22 cellular contexts compared by ENCODE assay signal in genomic region chr14:88547386-88547780, GRCh38.
"Had no signal": no experiment of that assay in that cellular context is flagged by ENCODE, and none has a peak within 500 bp of the region (broad histone marks: within the 10 kb centered on the region; RNA-seq: fewer than 3 reads in every experiment).

No MANE protein-coding gene starts in this region.

- H3K27ac Mint-ChIP-seq: dendritic cell treated with granulocyte-macrophage colony-stimulating factor and Interleukin-4, amounts not matched to agents 40 ng/mL and 50 ng/mL, for 4 days; effector memory CD8-positive, alpha-beta T cell; naive thymus-derived CD4-positive, alpha-beta T cell; stimulated activated memory B cell treated with anti-CD40 and anti-IgM and Interleukin-4, amounts not matched to agents 10 μg/mL and 1 μg/mL and 100 μg/mL, for 72 hours; stimulated activated naive CD8-positive, alpha-beta T cell treated with anti-CD3 and anti-CD28 coated beads, Interleukin-15, Interleukin-2, amounts not matched to agents 100 ng/mL and 50 ng/mL, for 24 hours had no signal

- DNase-seq: effector memory CD8-positive, alpha-beta T cell; gastrocnemius medialis; kidney; left cardiac atrium; left ventricle myocardium superior; midbrain; naive thymus-derived CD4-positive, alpha-beta T cell; posterior cingulate gyrus; spleen; stimulated activated CD4-positive, alpha-beta T cell treated with anti-CD3 and anti-CD28 coated beads, Interleukin-15, amount 100 ng/mL, for 24 hours; stimulated activated CD4-positive, alpha-beta T cell treated with anti-CD3 and anti-CD28 coated beads, Interleukin-1b, Interleukin-23, amount 100 ng/mL, for 48 hours; stimulated activated CD4-positive, alpha-beta T cell treated with anti-CD3 and anti-CD28 coated beads, Interleukin-4, amount 100 ng/mL, for 24 hours; testis; trophoblast cell had no signal

- ATAC-seq: effector memory CD8-positive, alpha-beta T cell; gastrocnemius medialis; left cardiac atrium; left ventricle myocardium superior; naive thymus-derived CD4-positive, alpha-beta T cell; sciatic nerve; stimulated activated memory B cell treated with anti-CD40 and anti-IgM and Interleukin-4, amounts not matched to agents 10 μg/mL and 1 μg/mL and 100 μg/mL, for 72 hours had no signal

- H3K4me1 ChIP-seq: testis had no signal

- H3K4me3 Mint-ChIP-seq: dendritic cell treated with granulocyte-macrophage colony-stimulating factor and Interleukin-4, amounts not matched to agents 40 ng/mL and 50 ng/mL, for 4 days; effector memory CD8-positive, alpha-beta T cell; naive thymus-derived CD4-positive, alpha-beta T cell; neural crest cell; stimulated activated memory B cell treated with anti-CD40 and anti-IgM and Interleukin-4, amounts not matched to agents 10 μg/mL and 1 μg/mL and 100 μg/mL, for 72 hours; stimulated activated naive CD8-positive, alpha-beta T cell treated with anti-CD3 and anti-CD28 coated beads, Interleukin-15, Interleukin-2, amounts not matched to agents 100 ng/mL and 50 ng/mL, for 24 hours had no signal

- H3K27me3 ChIP-seq: esophagus muscularis mucosa, gastrocnemius medialis, testis had no signal

- H3K9me3 Mint-ChIP-seq: dendritic cell treated with granulocyte-macrophage colony-stimulating factor and Interleukin-4, amounts not matched to agents 40 ng/mL and 50 ng/mL, for 4 days; effector memory CD8-positive, alpha-beta T cell; neural crest cell; stimulated activated memory B cell treated with anti-CD40 and anti-IgM and Interleukin-4, amounts not matched to agents 10 μg/mL and 1 μg/mL and 100 μg/mL, for 72 hours; stimulated activated naive CD8-positive, alpha-beta T cell treated with anti-CD3 and anti-CD28 coated beads, Interleukin-15, Interleukin-2, amounts not matched to agents 100 ng/mL and 50 ng/mL, for 24 hours had no signal

- H3K4me1 Mint-ChIP-seq: stimulated activated memory B cell treated with anti-CD40 and anti-IgM and Interleukin-4, amounts not matched to agents 10 μg/mL and 1 μg/mL and 100 μg/mL, for 72 hours had no signal

- H3K36me3 Mint-ChIP-seq: naive thymus-derived CD4-positive, alpha-beta T cell; stimulated activated memory B cell treated with anti-CD40 and anti-IgM and Interleukin-4, amounts not matched to agents 10 μg/mL and 1 μg/mL and 100 μg/mL, for 72 hours had no signal

- H3K9me3 ChIP-seq: esophagus muscularis mucosa, gastrocnemius medialis, spleen, testis had no signal

- H3K27ac ChIP-seq: epithelial cell of prostate, esophagus muscularis mucosa, gastrocnemius medialis, spleen, testis had no signal

- H3K4me3 ChIP-seq: esophagus muscularis mucosa, gastrocnemius medialis, lung, spleen, testis had no signal
